ENCODE assay signal across 18 cellular contexts in genomic region chr9:69667306-69667705, GRCh38. TPM values are rescaled to one million over a fixed set of nuclear protein-coding genes. Genes with fewer than 3 reads are reported as not detected.
"Had no signal": no experiment of that assay in that cellular context is flagged by ENCODE, and none has a peak within 500 bp of the region (broad histone marks: within the 10 kb centered on the region; RNA-seq: fewer than 3 reads in every experiment).

No MANE protein-coding gene starts in this region.

- DNase-seq: activated B cell treated with CpG ODN at 0.5 μM for 24 hours; activated CD4-positive, alpha-beta T cell treated with anti-CD3 and anti-CD28 coated beads, Interleukin-2, amount 10 ng/mL, durations not matched to agents 24 days and 14 days; activated naive CD4-positive, alpha-beta T cell; activated naive CD8-positive, alpha-beta T cell treated with anti-CD3 and anti-CD28 coated beads, Interleukin-2, amount 50 U/mL, for 24 hours; central memory CD4-positive, alpha-beta T cell; cortex of kidney; effector CD8-positive, alpha-beta T cell; left cardiac atrium; lower lobe of right lung; naive B cell; posterior cingulate gyrus; right cardiac atrium; small intestine; thyroid gland; uterus had no signal

- H3K4me3 ChIP-seq: ascending aorta, gastroesophageal sphincter, hepatocyte, lower lobe of right lung, thyroid gland, uterus had no signal

RNA-seq across cellular contexts. Expression of gene APBA1, which starts 4.9 kb away (rescaled TPM):
- total RNA-seq: activated B cell treated with CpG ODN at 0.5 μM for 24 hours had no signal
